Comparison of ENCODE assay signal across 1 cellular context in genomic region chr17:944266-944665, GRCh38.
TF ChIP-seq lines count a peak whose summit lies in the region.

No MANE protein-coding gene starts in this region.

TF ChIP-seq in H1, 55 proteins besides CTCF, POLR2A, EP300 and RAD21:
- no peak for TF ChIP-seq CTBP2 (IDR thresholded peaks at IDR 0.05; ENCODE audit: borderline replicate concordance, insufficient read depth, insufficient read length, low read length)
- no peak for TF ChIP-seq SP4 (IDR thresholded peaks at IDR 0.05; ENCODE audit: low read length)
- TF ChIP-seq BCL11A (IDR thresholded peaks at IDR 0.05; ENCODE audit: low read depth in 2 of 2, low read length in 2 of 2) = no peak
- TF ChIP-seq E2F6 (IDR thresholded peaks at IDR 0.05) = no peak
- no peak for TF ChIP-seq GTF2F1 (IDR thresholded peaks at IDR 0.05; ENCODE audit: borderline replicate concordance, low read depth, low read length)
- TF ChIP-seq TAF1 (IDR thresholded peaks at IDR 0.05; ENCODE audit: low read depth, low read length) = no peak
- TF ChIP-seq KDM4A (IDR thresholded peaks at IDR 0.05; ENCODE audit: low read depth, low read length, severe bottlenecking) = no peak
- no peak for TF ChIP-seq TEAD4 (IDR thresholded peaks at IDR 0.05; ENCODE audit: low read depth, low read length)
- no peak for TF ChIP-seq ZNF274 (IDR thresholded peaks at IDR 0.05; ENCODE audit: borderline replicate concordance, extremely low read depth, low read length)
- no peak for TF ChIP-seq MAFK (IDR thresholded peaks at IDR 0.05; ENCODE audit: low read depth, low read length)
- TF ChIP-seq JUN (IDR thresholded peaks at IDR 0.05; ENCODE audit: low read depth, low read length) = no peak
TF ChIP-seq in H1: peak in this region for 0.
